Comparison of ENCODE assay signal across 20 cellular contexts in the genomic region with DNA sequence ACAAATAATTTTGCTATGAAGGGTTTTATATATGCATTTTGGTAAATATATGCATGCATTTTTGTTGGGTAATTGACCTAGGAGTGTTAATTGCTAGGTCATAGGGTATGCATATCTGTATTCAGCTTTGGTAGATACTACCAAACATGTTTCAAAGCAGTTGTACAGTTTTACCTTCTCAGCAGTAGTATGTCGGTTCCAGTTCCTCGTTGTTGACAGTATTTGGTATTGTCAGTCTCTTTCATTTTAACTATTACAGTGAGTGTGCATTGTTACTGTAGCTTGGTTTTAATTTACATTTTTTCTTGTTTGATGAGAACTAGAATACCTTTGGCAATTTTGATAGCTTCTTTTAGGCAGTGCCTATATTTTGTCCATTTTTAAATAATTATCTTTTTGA.
DNase-seq lines count a peak whose midpoint lies in the region; ATAC-seq and FAIRE-seq lines count a peak whose summit lies in the region.
"Had no signal": no experiment of that assay in that cellular context is flagged by ENCODE, and none has a peak within 500 bp of the region (broad histone marks: within the 10 kb centered on the region; RNA-seq: fewer than 3 reads in every experiment).

No MANE protein-coding gene starts in this region.

- H3K4me3 Mint-ChIP-seq in stimulated activated memory B cell treated with anti-CD40 and anti-IgM and Interleukin-4, amounts not matched to agents 10 μg/mL and 1 μg/mL and 100 μg/mL, for 72 hours = no peak overlapping the region
- H3K4me3 Mint-ChIP-seq: activated CD8-positive, alpha-beta T cell treated with anti-CD3 and anti-CD28 coated beads, Interleukin-2, amount 10 ng/mL, durations not matched to agents 7 days and 5 days; H9; mesothelial cell of epicardium; neural crest cell; stimulated activated effector memory CD8-positive, alpha-beta T cell treated with anti-CD3 and anti-CD28 coated beads, Interleukin-12 subunit alpha, Interleukin-12 subunit beta, amount 100 ng/mL, for 72 hours; T-helper 1 cell treated with Interleukin-12 subunit alpha and Interleukin-12 subunit beta and Interleukin-4 antibody, amounts not matched to agents 30 μg/mL and 1 μg/mL, for 36 hours had no signal

- H3K9me3 Mint-ChIP-seq in stimulated activated memory B cell treated with anti-CD40 and anti-IgM and Interleukin-4, amounts not matched to agents 10 μg/mL and 1 μg/mL and 100 μg/mL, for 72 hours = peaks cover 5% of the 10 kb centered on the region

- no peak overlapping the region for H3K27ac Mint-ChIP-seq in stimulated activated memory B cell treated with anti-CD40 and anti-IgM and Interleukin-4, amounts not matched to agents 10 μg/mL and 1 μg/mL and 100 μg/mL, for 72 hours
- H3K27ac Mint-ChIP-seq: activated CD8-positive, alpha-beta T cell treated with anti-CD3 and anti-CD28 coated beads, Interleukin-2, amount 10 ng/mL, durations not matched to agents 7 days and 5 days; H9; mesothelial cell of epicardium; stimulated activated effector memory CD8-positive, alpha-beta T cell treated with anti-CD3 and anti-CD28 coated beads, Interleukin-12 subunit alpha, Interleukin-12 subunit beta, amount 100 ng/mL, for 72 hours; T-helper 1 cell treated with Interleukin-12 subunit alpha and Interleukin-12 subunit beta and Interleukin-4 antibody, amounts not matched to agents 30 μg/mL and 1 μg/mL, for 36 hours had no signal

- H3K36me3 Mint-ChIP-seq in stimulated activated memory B cell treated with anti-CD40 and anti-IgM and Interleukin-4, amounts not matched to agents 10 μg/mL and 1 μg/mL and 100 μg/mL, for 72 hours = peaks cover 57% of the 10 kb centered on the region

- peak; percentile 35 for FAIRE-seq in GM19239 (lab: Jason Lieb, UNC)
- FAIRE-seq: bronchial epithelial cell, GM18507 had no signal

- peaks cover 12% of the 10 kb centered on the region for H3K4me1 Mint-ChIP-seq in stimulated activated memory B cell treated with anti-CD40 and anti-IgM and Interleukin-4, amounts not matched to agents 10 μg/mL and 1 μg/mL and 100 μg/mL, for 72 hours
- H3K4me1 Mint-ChIP-seq: H9, neural crest cell had no signal

- DNase-seq in GM19239 (ENCODE audit: insufficient read length, low spot score) (no peak), DMS153 (lab: John Stamatoyannopoulos, UW) (no peak)
- DNase-seq in activated CD4-positive, alpha-beta T cell treated with anti-CD3 and anti-CD28 coated beads for 1 hour = no peak
- DNase-seq: activated CD8-positive, alpha-beta T cell treated with anti-CD3 and anti-CD28 coated beads, Interleukin-2, amount 10 ng/mL, durations not matched to agents 7 days and 5 days; DMS 273 treated with DMSO at 0.1 percent for 48 hours; H9; NCI-H187 treated with DMSO at 0.1 percent for 48 hours; Right ventricle myocardium superior; stimulated activated CD4-positive, alpha-beta T cell treated with anti-CD3 and anti-CD28 coated beads, Interleukin-12 subunit alpha, Interleukin-12 subunit beta, amount 100 ng/mL, for 4 hours; tibial artery had no signal

- peak; percentile 61 for ATAC-seq in HG02763 (IDR thresholded peaks at IDR 0.05; ENCODE audit: unreplicated experiment)
- ATAC-seq in HG03442 (IDR thresholded peaks at IDR 0.05; ENCODE audit: unreplicated experiment) = peak; percentile 61
- peak; percentile 39 for ATAC-seq in stimulated activated memory B cell treated with anti-CD40 and anti-IgM and Interleukin-4, amounts not matched to agents 10 μg/mL and 1 μg/mL and 100 μg/mL, for 72 hours
- ATAC-seq in GM19467 (IDR thresholded peaks at IDR 0.05; ENCODE audit: unreplicated experiment) = no peak
- ATAC-seq: activated CD8-positive, alpha-beta T cell treated with anti-CD3 and anti-CD28 coated beads, Interleukin-2, amount 10 ng/mL, durations not matched to agents 7 days and 5 days; stimulated activated effector memory CD8-positive, alpha-beta T cell treated with anti-CD3 and anti-CD28 coated beads, Interleukin-12 subunit alpha, Interleukin-12 subunit beta, amount 100 ng/mL, for 72 hours had no signal

- H3K27me3 Mint-ChIP-seq in stimulated activated memory B cell treated with anti-CD40 and anti-IgM and Interleukin-4, amounts not matched to agents 10 μg/mL and 1 μg/mL and 100 μg/mL, for 72 hours = no peaks in the 10 kb centered on the region
